1 cellular context compared by ENCODE assay signal in the genomic region with DNA sequence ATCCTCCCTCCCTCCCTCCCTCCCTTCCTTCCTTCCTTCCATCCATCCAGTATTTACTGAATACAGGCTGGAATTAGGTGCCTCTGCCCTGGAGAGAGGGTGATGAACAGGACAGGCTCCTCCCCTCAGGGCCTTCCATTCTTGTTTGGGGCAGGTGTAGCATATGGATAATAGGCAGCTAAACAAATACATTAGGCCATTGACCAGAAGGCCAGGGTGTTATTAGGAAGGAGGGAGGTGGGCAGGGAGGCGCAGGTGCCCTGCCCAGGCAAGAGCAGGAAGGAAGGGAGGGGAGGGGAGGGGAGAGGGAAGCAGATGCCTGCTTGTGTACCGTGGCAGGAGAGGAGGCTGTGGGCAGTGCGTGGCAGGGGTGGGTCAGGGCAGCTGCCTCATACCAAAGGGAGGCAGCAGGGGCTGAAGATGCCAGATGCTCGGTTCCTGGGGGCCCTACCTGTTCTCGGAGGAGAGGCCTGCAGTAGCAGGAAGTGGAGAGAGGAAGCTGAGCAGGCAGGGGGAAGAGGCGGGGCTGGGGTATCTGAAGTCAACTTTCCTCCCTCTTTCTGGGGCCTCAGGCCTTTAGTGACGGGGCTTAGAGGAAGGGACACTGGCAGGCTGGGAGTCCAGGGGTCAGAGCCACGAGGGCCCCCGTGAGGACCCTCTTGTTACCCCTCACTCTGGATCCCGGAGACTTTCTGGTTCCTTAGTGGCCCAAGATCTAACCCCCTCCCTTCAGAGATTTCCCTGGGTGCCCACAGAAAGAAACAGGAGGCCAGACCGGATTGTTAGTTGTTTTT.
TF ChIP-seq lines count a peak whose summit lies in the region.

A gene with protein sequence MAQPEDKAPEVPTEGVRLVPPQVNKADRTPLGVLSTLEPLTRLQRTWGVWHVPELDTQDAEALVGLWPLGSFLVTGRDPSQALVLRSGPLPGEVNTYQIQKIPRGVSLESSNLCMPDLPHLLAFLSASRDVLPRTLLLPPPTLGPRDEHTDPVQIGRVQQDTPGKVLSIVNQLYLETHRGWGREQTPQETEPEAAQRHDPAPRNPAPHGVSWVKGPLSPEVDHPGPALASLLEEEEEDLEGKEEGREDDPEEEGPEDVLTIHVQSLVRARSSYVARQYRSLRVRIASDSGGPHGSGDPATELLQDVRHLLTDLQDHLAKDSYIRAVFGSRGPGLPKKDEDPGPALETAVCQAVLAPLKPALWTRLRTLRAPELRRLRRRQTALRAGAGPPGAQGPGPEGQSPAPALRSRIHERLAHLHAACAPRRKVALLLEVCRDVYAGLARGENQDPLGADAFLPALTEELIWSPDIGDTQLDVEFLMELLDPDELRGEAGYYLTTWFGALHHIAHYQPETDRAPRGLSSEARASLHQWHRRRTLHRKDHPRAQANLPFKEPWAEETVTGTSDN (minus strand): TSS at position 495 of the 794 bp plus-strand sequence. CDS start 1,533 bp downstream, outside the sequence.

TF ChIP-seq in GM12878, 131 proteins besides CTCF, POLR2A, EP300 and RAD21 (continued from another document):
- TF ChIP-seq, protein P1, sequence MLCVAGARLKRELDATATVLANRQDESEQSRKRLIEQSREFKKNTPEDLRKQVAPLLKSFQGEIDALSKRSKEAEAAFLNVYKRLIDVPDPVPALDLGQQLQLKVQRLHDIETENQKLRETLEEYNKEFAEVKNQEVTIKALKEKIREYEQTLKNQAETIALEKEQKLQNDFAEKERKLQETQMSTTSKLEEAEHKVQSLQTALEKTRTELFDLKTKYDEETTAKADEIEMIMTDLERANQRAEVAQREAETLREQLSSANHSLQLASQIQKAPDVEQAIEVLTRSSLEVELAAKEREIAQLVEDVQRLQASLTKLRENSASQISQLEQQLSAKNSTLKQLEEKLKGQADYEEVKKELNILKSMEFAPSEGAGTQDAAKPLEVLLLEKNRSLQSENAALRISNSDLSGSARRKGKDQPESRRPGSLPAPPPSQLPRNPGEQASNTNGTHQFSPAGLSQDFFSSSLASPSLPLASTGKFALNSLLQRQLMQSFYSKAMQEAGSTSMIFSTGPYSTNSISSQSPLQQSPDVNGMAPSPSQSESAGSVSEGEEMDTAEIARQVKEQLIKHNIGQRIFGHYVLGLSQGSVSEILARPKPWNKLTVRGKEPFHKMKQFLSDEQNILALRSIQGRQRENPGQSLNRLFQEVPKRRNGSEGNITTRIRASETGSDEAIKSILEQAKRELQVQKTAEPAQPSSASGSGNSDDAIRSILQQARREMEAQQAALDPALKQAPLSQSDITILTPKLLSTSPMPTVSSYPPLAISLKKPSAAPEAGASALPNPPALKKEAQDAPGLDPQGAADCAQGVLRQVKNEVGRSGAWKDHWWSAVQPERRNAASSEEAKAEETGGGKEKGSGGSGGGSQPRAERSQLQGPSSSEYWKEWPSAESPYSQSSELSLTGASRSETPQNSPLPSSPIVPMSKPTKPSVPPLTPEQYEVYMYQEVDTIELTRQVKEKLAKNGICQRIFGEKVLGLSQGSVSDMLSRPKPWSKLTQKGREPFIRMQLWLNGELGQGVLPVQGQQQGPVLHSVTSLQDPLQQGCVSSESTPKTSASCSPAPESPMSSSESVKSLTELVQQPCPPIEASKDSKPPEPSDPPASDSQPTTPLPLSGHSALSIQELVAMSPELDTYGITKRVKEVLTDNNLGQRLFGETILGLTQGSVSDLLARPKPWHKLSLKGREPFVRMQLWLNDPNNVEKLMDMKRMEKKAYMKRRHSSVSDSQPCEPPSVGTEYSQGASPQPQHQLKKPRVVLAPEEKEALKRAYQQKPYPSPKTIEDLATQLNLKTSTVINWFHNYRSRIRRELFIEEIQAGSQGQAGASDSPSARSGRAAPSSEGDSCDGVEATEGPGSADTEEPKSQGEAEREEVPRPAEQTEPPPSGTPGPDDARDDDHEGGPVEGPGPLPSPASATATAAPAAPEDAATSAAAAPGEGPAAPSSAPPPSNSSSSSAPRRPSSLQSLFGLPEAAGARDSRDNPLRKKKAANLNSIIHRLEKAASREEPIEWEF (IDR thresholded peaks at IDR 0.05; ENCODE audit: insufficient replicate concordance, low read depth, low read length): no peak
- no peak for TF ChIP-seq SRF (IDR thresholded peaks at IDR 0.05; ENCODE audit: low read depth in 2 of 2, low read length in 2 of 2)
- no peak for TF ChIP-seq SMAD1 (IDR thresholded peaks at IDR 0.05; ENCODE audit: low read depth, partially characterized antibody)
- TF ChIP-seq BHLHE40 (IDR thresholded peaks at IDR 0.05; ENCODE audit: borderline replicate concordance in 1 of 2, low read depth in 2 of 2, low read length in 1 of 2): no peak; a peak in 1 of 4 replicates
- TF ChIP-seq IKZF2 (IDR thresholded peaks at IDR 0.05): peak; percentile 40 to 44; a peak in 1 of 4 replicates
- TF ChIP-seq, protein P2, sequence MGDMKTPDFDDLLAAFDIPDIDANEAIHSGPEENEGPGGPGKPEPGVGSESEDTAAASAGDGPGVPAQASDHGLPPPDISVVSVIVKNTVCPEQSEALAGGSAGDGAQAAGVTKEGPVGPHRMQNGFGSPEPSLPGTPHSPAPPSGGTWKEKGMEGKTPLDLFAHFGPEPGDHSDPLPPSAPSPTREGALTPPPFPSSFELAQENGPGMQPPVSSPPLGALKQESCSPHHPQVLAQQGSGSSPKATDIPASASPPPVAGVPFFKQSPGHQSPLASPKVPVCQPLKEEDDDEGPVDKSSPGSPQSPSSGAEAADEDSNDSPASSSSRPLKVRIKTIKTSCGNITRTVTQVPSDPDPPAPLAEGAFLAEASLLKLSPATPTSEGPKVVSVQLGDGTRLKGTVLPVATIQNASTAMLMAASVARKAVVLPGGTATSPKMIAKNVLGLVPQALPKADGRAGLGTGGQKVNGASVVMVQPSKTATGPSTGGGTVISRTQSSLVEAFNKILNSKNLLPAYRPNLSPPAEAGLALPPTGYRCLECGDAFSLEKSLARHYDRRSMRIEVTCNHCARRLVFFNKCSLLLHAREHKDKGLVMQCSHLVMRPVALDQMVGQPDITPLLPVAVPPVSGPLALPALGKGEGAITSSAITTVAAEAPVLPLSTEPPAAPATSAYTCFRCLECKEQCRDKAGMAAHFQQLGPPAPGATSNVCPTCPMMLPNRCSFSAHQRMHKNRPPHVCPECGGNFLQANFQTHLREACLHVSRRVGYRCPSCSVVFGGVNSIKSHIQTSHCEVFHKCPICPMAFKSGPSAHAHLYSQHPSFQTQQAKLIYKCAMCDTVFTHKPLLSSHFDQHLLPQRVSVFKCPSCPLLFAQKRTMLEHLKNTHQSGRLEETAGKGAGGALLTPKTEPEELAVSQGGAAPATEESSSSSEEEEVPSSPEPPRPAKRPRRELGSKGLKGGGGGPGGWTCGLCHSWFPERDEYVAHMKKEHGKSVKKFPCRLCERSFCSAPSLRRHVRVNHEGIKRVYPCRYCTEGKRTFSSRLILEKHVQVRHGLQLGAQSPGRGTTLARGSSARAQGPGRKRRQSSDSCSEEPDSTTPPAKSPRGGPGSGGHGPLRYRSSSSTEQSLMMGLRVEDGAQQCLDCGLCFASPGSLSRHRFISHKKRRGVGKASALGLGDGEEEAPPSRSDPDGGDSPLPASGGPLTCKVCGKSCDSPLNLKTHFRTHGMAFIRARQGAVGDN (IDR thresholded peaks at IDR 0.05): peak; percentile 84; the same call in 1 of the 2 replicates
- TF ChIP-seq, protein P3, sequence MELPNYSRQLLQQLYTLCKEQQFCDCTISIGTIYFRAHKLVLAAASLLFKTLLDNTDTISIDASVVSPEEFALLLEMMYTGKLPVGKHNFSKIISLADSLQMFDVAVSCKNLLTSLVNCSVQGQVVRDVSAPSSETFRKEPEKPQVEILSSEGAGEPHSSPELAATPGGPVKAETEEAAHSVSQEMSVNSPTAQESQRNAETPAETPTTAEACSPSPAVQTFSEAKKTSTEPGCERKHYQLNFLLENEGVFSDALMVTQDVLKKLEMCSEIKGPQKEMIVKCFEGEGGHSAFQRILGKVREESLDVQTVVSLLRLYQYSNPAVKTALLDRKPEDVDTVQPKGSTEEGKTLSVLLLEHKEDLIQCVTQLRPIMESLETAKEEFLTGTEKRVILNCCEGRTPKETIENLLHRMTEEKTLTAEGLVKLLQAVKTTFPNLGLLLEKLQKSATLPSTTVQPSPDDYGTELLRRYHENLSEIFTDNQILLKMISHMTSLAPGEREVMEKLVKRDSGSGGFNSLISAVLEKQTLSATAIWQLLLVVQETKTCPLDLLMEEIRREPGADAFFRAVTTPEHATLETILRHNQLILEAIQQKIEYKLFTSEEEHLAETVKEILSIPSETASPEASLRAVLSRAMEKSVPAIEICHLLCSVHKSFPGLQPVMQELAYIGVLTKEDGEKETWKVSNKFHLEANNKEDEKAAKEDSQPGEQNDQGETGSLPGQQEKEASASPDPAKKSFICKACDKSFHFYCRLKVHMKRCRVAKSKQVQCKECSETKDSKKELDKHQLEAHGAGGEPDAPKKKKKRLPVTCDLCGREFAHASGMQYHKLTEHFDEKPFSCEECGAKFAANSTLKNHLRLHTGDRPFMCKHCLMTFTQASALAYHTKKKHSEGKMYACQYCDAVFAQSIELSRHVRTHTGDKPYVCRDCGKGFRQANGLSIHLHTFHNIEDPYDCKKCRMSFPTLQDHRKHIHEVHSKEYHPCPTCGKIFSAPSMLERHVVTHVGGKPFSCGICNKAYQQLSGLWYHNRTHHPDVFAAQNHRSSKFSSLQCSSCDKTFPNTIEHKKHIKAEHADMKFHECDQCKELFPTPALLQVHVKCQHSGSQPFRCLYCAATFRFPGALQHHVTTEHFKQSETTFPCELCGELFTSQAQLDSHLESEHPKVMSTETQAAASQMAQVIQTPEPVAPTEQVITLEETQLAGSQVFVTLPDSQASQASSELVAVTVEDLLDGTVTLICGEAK (IDR thresholded peaks at IDR 0.05; ENCODE audit: borderline replicate concordance): peak; percentile 74; the same call in 1 of the 2 replicates
- no peak for TF ChIP-seq MYB (IDR thresholded peaks at IDR 0.05; ENCODE audit: borderline replicate concordance, low read depth, low read length)
- TF ChIP-seq IKZF1 (conservative IDR thresholded peaks at IDR 0.05): peak; percentile 71
- TF ChIP-seq SUZ12 (IDR thresholded peaks at IDR 0.05; ENCODE audit: unreplicated experiment): no peak
- 0 out of 2 replicates have a peak, but pooled peaks have one; percentile 24 for TF ChIP-seq ZNF207 (IDR thresholded peaks at IDR 0.05; ENCODE audit: borderline replicate concordance)
- TF ChIP-seq PAX5 (IDR thresholded peaks at IDR 0.05; ENCODE audit: borderline replicate concordance, low read depth, low read length): no peak
- no peak for TF ChIP-seq PAX8 (IDR thresholded peaks at IDR 0.05)
- TF ChIP-seq JUNB (IDR thresholded peaks at IDR 0.05): no peak
- TF ChIP-seq SMC3 (IDR thresholded peaks at IDR 0.05; ENCODE audit: borderline replicate concordance, low read length): no peak
- 0 out of 2 replicates have a peak, but pooled peaks have one; percentile 13 for TF ChIP-seq ATF7 (IDR thresholded peaks at IDR 0.05; ENCODE audit: low read depth)
- TF ChIP-seq YBX1 (IDR thresholded peaks at IDR 0.05): no peak
- peak; percentile 50; the same call in 1 of the 2 replicates for TF ChIP-seq POLR2AphosphoS2 (IDR thresholded peaks at IDR 0.05; ENCODE audit: low read depth, low read length)
- TF ChIP-seq, protein P4, sequence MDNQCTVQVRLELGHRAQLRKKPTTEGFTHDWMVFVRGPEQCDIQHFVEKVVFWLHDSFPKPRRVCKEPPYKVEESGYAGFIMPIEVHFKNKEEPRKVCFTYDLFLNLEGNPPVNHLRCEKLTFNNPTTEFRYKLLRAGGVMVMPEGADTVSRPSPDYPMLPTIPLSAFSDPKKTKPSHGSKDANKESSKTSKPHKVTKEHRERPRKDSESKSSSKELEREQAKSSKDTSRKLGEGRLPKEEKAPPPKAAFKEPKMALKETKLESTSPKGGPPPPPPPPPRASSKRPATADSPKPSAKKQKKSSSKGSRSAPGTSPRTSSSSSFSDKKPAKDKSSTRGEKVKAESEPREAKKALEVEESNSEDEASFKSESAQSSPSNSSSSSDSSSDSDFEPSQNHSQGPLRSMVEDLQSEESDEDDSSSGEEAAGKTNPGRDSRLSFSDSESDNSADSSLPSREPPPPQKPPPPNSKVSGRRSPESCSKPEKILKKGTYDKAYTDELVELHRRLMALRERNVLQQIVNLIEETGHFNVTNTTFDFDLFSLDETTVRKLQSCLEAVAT (IDR thresholded peaks at IDR 0.05): peak; percentile 60; the same call in 1 of the 2 replicates
- no peak for TF ChIP-seq ZNF622 (IDR thresholded peaks at IDR 0.05)
- peak; percentile 7; the same call in 1 of the 3 replicates for TF ChIP-seq POU2F2 (IDR thresholded peaks at IDR 0.05; ENCODE audit: borderline replicate concordance, low read depth, low read length)
- TF ChIP-seq, protein P5, sequence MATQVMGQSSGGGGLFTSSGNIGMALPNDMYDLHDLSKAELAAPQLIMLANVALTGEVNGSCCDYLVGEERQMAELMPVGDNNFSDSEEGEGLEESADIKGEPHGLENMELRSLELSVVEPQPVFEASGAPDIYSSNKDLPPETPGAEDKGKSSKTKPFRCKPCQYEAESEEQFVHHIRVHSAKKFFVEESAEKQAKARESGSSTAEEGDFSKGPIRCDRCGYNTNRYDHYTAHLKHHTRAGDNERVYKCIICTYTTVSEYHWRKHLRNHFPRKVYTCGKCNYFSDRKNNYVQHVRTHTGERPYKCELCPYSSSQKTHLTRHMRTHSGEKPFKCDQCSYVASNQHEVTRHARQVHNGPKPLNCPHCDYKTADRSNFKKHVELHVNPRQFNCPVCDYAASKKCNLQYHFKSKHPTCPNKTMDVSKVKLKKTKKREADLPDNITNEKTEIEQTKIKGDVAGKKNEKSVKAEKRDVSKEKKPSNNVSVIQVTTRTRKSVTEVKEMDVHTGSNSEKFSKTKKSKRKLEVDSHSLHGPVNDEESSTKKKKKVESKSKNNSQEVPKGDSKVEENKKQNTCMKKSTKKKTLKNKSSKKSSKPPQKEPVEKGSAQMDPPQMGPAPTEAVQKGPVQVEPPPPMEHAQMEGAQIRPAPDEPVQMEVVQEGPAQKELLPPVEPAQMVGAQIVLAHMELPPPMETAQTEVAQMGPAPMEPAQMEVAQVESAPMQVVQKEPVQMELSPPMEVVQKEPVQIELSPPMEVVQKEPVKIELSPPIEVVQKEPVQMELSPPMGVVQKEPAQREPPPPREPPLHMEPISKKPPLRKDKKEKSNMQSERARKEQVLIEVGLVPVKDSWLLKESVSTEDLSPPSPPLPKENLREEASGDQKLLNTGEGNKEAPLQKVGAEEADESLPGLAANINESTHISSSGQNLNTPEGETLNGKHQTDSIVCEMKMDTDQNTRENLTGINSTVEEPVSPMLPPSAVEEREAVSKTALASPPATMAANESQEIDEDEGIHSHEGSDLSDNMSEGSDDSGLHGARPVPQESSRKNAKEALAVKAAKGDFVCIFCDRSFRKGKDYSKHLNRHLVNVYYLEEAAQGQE (IDR thresholded peaks at IDR 0.05; ENCODE audit: low read depth, low read length): no peak
